9 cellular contexts compared by ENCODE assay signal in genomic region chr5:90386099-90386710, GRCh38. TPM values are rescaled to one million over a fixed set of nuclear protein-coding genes. Genes with fewer than 3 reads are reported as not detected.
A peak's percentile ranks its signal among the peaks of the same experiment; 100 is the strongest.
DNase-seq lines count a peak whose midpoint lies in the region; ATAC-seq and TF ChIP-seq lines count a peak whose summit lies in the region.
"Had no signal": no experiment of that assay in that cellular context is flagged by ENCODE, and none has a peak within 500 bp of the region (broad histone marks: within the 10 kb centered on the region; RNA-seq: fewer than 3 reads in every experiment).

No MANE protein-coding gene starts in this region.

- peaks cover 5% of the 10 kb centered on the region for H3K27me3 Mint-ChIP-seq in activated naive CD8-positive, alpha-beta T cell treated with anti-CD3 and anti-CD28 coated beads, Interleukin-2, amount 50 U/mL, for 24 hours

- ATAC-seq in activated naive CD8-positive, alpha-beta T cell treated with anti-CD3 and anti-CD28 coated beads, Interleukin-2, amount 50 U/mL, for 24 hours, result no peak
- no peak for ATAC-seq in left lobe of liver
- ATAC-seq in HG03175 (IDR thresholded peaks at IDR 0.05; ENCODE audit: unreplicated experiment), result no peak

- no peak overlapping the region for H3K27ac Mint-ChIP-seq in activated naive CD8-positive, alpha-beta T cell treated with anti-CD3 and anti-CD28 coated beads, Interleukin-2, amount 50 U/mL, for 24 hours
- H3K27ac Mint-ChIP-seq: CD8-positive, alpha-beta memory T cell had no signal

- H3K4me3 ChIP-seq in epithelial cell of proximal tubule (ENCODE audit: low read depth, low read length), result no peak overlapping the region

- no peaks in the 10 kb centered on the region for H3K9me3 Mint-ChIP-seq in activated naive CD8-positive, alpha-beta T cell treated with anti-CD3 and anti-CD28 coated beads, Interleukin-2, amount 50 U/mL, for 24 hours

- peaks cover 11% of the 10 kb centered on the region for H3K4me1 Mint-ChIP-seq in activated naive CD8-positive, alpha-beta T cell treated with anti-CD3 and anti-CD28 coated beads, Interleukin-2, amount 50 U/mL, for 24 hours
- H3K4me1 Mint-ChIP-seq: CD8-positive, alpha-beta memory T cell had no signal

- no peak overlapping the region for H3K4me3 Mint-ChIP-seq in activated naive CD8-positive, alpha-beta T cell treated with anti-CD3 and anti-CD28 coated beads, Interleukin-2, amount 50 U/mL, for 24 hours
- H3K4me3 Mint-ChIP-seq: CD8-positive, alpha-beta memory T cell had no signal

- peak; percentile 59 for TF ChIP-seq CTCF in epithelial cell of proximal tubule (conservative IDR thresholded peaks at IDR 0.05; ENCODE audit: low read depth, low read length)

- no peaks in the 10 kb centered on the region for H3K36me3 Mint-ChIP-seq in activated naive CD8-positive, alpha-beta T cell treated with anti-CD3 and anti-CD28 coated beads, Interleukin-2, amount 50 U/mL, for 24 hours (ENCODE audit: low read depth)
- H3K36me3 Mint-ChIP-seq: CD8-positive, alpha-beta memory T cell had no signal

- DNase-seq in NCI-H82 (lab: John Stamatoyannopoulos, UW) (peak; percentile 25), NCI-H82 treated with DMSO at 0.1 percent for 48 hours (lab: John Stamatoyannopoulos, UW; ENCODE audit: unreplicated experiment) (no peak), NCI-H748 treated with DMSO at 0.1 percent for 48 hours (lab: John Stamatoyannopoulos, UW) (peak; percentile 27), epithelial cell of proximal tubule (ENCODE audit: low read depth) (no peak), stromal cell of bone marrow (ENCODE audit: low read depth) (peak; percentile 2), left lobe of liver (ENCODE audit: low spot score) (no peak)
- DNase-seq in activated naive CD8-positive, alpha-beta T cell treated with anti-CD3 and anti-CD28 coated beads, Interleukin-2, amount 50 U/mL, for 24 hours, result no peak

RNA-seq across cellular contexts. Expression of gene CETN3, which starts 23.4 kb away (rescaled TPM):
- total RNA-seq in epithelial cell of proximal tubule (16.1 and 27.8 TPM in 2 replicates), left lobe of liver (5.6 TPM)

Comparison
In these comparisons a context has a peak if more than half of its experiments do, and no peak if none do; other contexts are left out.
1. DNase-seq: peak in NCI-H82 (single experiment), NCI-H748 treated with DMSO at 0.1 percent for 48 hours (single experiment) and stromal cell of bone marrow (single experiment); none in NCI-H82 treated with DMSO at 0.1 percent for 48 hours (single experiment), epithelial cell of proximal tubule (single experiment), activated naive CD8-positive, alpha-beta T cell treated with anti-CD3 and anti-CD28 coated beads, Interleukin-2, amount 50 U/mL, for 24 hours (single experiment) and left lobe of liver (single experiment).